ENCODE assay signal across 1 cellular context in genomic region chr6:40183902-40184301, GRCh38.
TF ChIP-seq lines count a peak whose summit lies in the region.

No MANE protein-coding gene starts in this region.

TF ChIP-seq in HEK293, 187 proteins besides CTCF, POLR2A, EP300 and RAD21 (continued from another document):
- TF ChIP-seq REST (tag by site-specific recombination; IDR thresholded peaks at IDR 0.05), result no peak
